Comparison of ENCODE assay signal across 24 cellular contexts in the genomic region with DNA sequence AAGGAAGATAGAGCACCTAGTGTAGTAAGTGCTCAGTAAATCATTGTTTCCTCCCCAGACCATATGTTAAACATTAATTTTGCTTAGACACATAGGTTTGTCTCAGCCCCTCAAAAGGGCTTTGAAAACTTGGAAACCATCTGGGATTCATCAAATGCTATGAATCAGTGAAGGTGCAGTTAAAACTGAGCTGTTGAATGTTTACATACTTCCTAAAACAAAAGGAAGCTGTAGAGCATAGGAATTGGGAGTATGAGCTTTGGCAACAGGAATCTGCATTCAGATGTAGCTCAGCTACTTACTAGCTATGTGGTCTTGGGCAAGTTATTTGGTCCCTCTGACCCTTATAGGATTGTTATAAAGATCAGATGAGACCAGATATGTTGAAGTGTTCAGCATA.
DNase-seq lines count a peak whose midpoint lies in the region; ATAC-seq and TF ChIP-seq lines count a peak whose summit lies in the region.
"Had no signal": no experiment of that assay in that cellular context is flagged by ENCODE, and none has a peak within 500 bp of the region (broad histone marks: within the 10 kb centered on the region; RNA-seq: fewer than 3 reads in every experiment).

No MANE protein-coding gene starts in this region.

- peaks cover 5% of the 10 kb centered on the region; the same call in 1 of the 2 replicates for H3K4me1 ChIP-seq in HEK293 (ENCODE audit: control insufficient read depth, insufficient read depth, low read length)

- POLR2A ChIA-PET in HEK293 (lab: Yijun Ruan, JAX), result no interaction called here

- no peaks in the 10 kb centered on the region for H3K9me3 ChIP-seq in HEK293 (ENCODE audit: control insufficient read depth, insufficient read depth, low read depth, low read length)
- H3K9me3 ChIP-seq: body of pancreas, vagina had no signal

- CTCF ChIA-PET in HEK293 (lab: Yijun Ruan, JAX), result interaction anchor here (1.0 kb wide), 1 partner anchor 139 kb away, joined by 3 read pairs; no protein-coding TSS in a partner anchor

- H3K4me3 ChIP-seq in AG09309 (ENCODE audit: control insufficient read depth, low read depth, low read length) (no peak overlapping the region), HEK293 (ENCODE audit: low read depth, low read length) (no peak overlapping the region), cardiac fibroblast (replicated peaks in 1 of 2; ENCODE audit: low read depth in 2 of 2, low read length in 2 of 2) (no peak overlapping the region)
- H3K4me3 ChIP-seq: body of pancreas, neural progenitor cell, vagina had no signal

- no peak for TF ChIP-seq CTCF in AG09309 (IDR thresholded peaks at IDR 0.05; ENCODE audit: control insufficient read depth, insufficient read depth, low read depth, low read length, missing control alignments)
- TF ChIP-seq CTCF in HEK293 (tag by site-specific recombination; IDR thresholded peaks at IDR 0.05), result no peak
- no peak for TF ChIP-seq CTCF in cardiac fibroblast (IDR thresholded peaks at IDR 0.05; ENCODE audit: low read depth, low read length)

- H3K27ac ChIP-seq in HEK293 (ENCODE audit: extremely low read depth, low read depth, low read length), result no peak overlapping the region
- H3K27ac ChIP-seq: body of pancreas, neural progenitor cell, vagina had no signal

- no peak for ATAC-seq in HG03196 (IDR thresholded peaks at IDR 0.05; ENCODE audit: unreplicated experiment)
- ATAC-seq: activated CD8-positive, alpha-beta T cell treated with anti-CD3 and anti-CD28 coated beads, Interleukin-2, amount 10 ng/mL, durations not matched to agents 7 days and 5 days; body of pancreas; left colon had no signal

- peaks cover 0 to 21% of the 10 kb centered on the region in 2 experiments; a peak in 1 of 3 replicates for H3K36me3 ChIP-seq in HEK293 (ENCODE audit: control insufficient read depth in 2 of 2, insufficient read depth in 1 of 2, low read length in 2 of 2)
- H3K36me3 ChIP-seq: neural progenitor cell had no signal

- DNase-seq in AG09309 (ENCODE audit: low read depth) (peak; percentile 52), cardiac fibroblast (ENCODE audit: low read depth in 2 of 2) (peak; percentile 36 to 69), kidney tubule cell (ENCODE audit: low spot score) (peak; percentile 30), Kasumi-1 (lab: John Stamatoyannopoulos, UW) (no peak), NOMO-1 treated with DMSO at 0.1 percent for 48 hours (lab: John Stamatoyannopoulos, UW; ENCODE audit: unreplicated experiment) (no peak)
- DNase-seq in activated effector memory CD4-positive, alpha-beta T cell treated with anti-CD3 and anti-CD28 coated beads, Interleukin-2, amount 50 U/mL, for 16 hours, result no peak
- DNase-seq: ACHN; activated B cell treated with CpG ODN at 0.5 μM for 24 hours; activated CD8-positive, alpha-beta T cell treated with anti-CD3 and anti-CD28 coated beads, Interleukin-2, amount 10 ng/mL, durations not matched to agents 7 days and 5 days; activated T-cell treated with anti-CD3 and anti-CD28 coated beads, Interleukin-2, amount 50 U/mL, for 24 hours; body of pancreas; cortex of kidney; DND-41; left colon; midbrain; NCI-H748 treated with DMSO at 0.1 percent for 48 hours; OCI-M1; SIG-M5; stimulated activated CD4-positive, alpha-beta T cell treated with anti-CD3 and anti-CD28 coated beads, Interleukin-12 subunit alpha, Interleukin-12 subunit beta, amount 100 ng/mL, for 4 hours; T-helper 2 cell had no signal

TF ChIP-seq in HEK293, 187 proteins besides CTCF, POLR2A, EP300 and RAD21:
- TF ChIP-seq ZXDB (tag by site-specific recombination; IDR thresholded peaks at IDR 0.05), result no peak
- TF ChIP-seq, protein P1, sequence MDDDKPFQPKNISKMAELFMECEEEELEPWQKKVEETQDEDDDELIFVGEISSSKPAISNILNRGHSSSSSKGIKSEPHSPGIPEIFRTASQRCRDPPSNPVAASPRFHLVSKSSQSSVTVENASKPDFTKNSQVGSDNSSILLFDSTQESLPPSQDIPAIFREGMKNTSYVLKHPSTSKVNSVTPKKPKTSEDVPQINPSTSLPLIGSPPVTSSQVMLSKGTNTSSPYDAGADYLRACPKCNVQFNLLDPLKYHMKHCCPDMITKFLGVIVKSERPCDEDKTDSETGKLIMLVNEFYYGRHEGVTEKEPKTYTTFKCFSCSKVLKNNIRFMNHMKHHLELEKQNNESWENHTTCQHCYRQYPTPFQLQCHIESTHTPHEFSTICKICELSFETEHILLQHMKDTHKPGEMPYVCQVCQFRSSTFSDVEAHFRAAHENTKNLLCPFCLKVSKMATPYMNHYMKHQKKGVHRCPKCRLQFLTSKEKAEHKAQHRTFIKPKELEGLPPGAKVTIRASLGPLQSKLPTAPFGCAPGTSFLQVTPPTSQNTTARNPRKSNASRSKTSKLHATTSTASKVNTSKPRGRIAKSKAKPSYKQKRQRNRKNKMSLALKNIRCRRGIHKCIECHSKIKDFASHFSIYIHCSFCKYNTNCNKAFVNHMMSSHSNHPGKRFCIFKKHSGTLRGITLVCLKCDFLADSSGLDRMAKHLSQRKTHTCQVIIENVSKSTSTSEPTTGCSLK (tag by site-specific recombination; IDR thresholded peaks at IDR 0.05), result no peak
- TF ChIP-seq ZSCAN23 (tag by site-specific recombination; IDR thresholded peaks at IDR 0.05), result no peak
- TF ChIP-seq ZNF416 (tag by site-specific recombination; IDR thresholded peaks at IDR 0.05), result no peak
- peak; percentile 61; the same call in 1 of the 2 replicates for TF ChIP-seq ZNF664 (tag by site-specific recombination; IDR thresholded peaks at IDR 0.05)
- TF ChIP-seq ZNF248 (tag by site-specific recombination; IDR thresholded peaks at IDR 0.05), result no peak

Comparison
In these comparisons a context has a peak if more than half of its experiments do, and no peak if none do; other contexts are left out.
1. DNase-seq: peak in AG09309 (single experiment), cardiac fibroblast (2 of 2) and kidney tubule cell (single experiment); none in activated effector memory CD4-positive, alpha-beta T cell treated with anti-CD3 and anti-CD28 coated beads, Interleukin-2, amount 50 U/mL, for 16 hours (single experiment), Kasumi-1 (0 of 2) and NOMO-1 treated with DMSO at 0.1 percent for 48 hours (single experiment).